24 cellular contexts compared by ENCODE assay signal in genomic region chr5:41681820-41682219, GRCh38.
"Had no signal": no experiment of that assay in that cellular context is flagged by ENCODE, and none has a peak within 500 bp of the region (broad histone marks: within the 10 kb centered on the region; RNA-seq: fewer than 3 reads in every experiment).

No MANE protein-coding gene starts in this region.

- FAIRE-seq: colon, endothelial cell of umbilical vein, kidney had no signal

- H3K79me2 ChIP-seq: hepatocyte had no signal

- H3K27me3 ChIP-seq: dorsolateral prefrontal cortex, esophagus muscularis mucosa, foreskin keratinocyte, gastrocnemius medialis, heart left ventricle, hepatocyte, left lung had no signal

- H3K36me3 ChIP-seq: esophagus muscularis mucosa, gastrocnemius medialis, heart left ventricle, left lung, lower lobe of right lung had no signal

- H3K4me2 ChIP-seq: hepatocyte had no signal

- H3K4me3 ChIP-seq: coronary artery, dorsolateral prefrontal cortex, esophagus muscularis mucosa, gastrocnemius medialis, heart left ventricle, hepatocyte, left lung, lower lobe of right lung, mucosa of descending colon had no signal

- DNase-seq: dermis blood vessel endothelial cell; dorsolateral prefrontal cortex; effector CD4-positive, alpha-beta T cell; effector memory CD4-positive, alpha-beta T cell; foreskin keratinocyte; gastrocnemius medialis; glutamatergic neuron; heart left ventricle; hypothalamus; immature natural killer cell; islet precursor cell; kidney; kidney glomerular epithelial cell; left lung; left ventricle myocardium superior; lower lobe of right lung; mesenchymal stem cell; mucosa of descending colon; naive B cell had no signal

- H2AFZ ChIP-seq: hepatocyte had no signal

- H3K27ac ChIP-seq: coronary artery, dorsolateral prefrontal cortex, esophagus muscularis mucosa, foreskin keratinocyte, gastrocnemius medialis, heart left ventricle, hepatocyte, left lung, lower lobe of right lung had no signal

- H3K9me3 ChIP-seq: lower lobe of right lung, mucosa of descending colon had no signal

- ATAC-seq: foreskin keratinocyte, gastrocnemius medialis, heart left ventricle, left lung, left ventricle myocardium superior, lower lobe of right lung, mucosa of descending colon had no signal

- H3K4me1 ChIP-seq: esophagus muscularis mucosa, foreskin keratinocyte, gastrocnemius medialis, heart left ventricle, left lung, lower lobe of right lung had no signal
